8 cellular contexts compared by ENCODE assay signal in genomic region chr2:54557601-54558187, GRCh38.
DNase-seq lines count a peak whose midpoint lies in the region; ATAC-seq and TF ChIP-seq lines count a peak whose summit lies in the region.

No MANE protein-coding gene starts in this region.

- CTCF ChIA-PET in HEK293T (lab: Yijun Ruan, JAX) (interaction anchor here (1.2 kb wide), 1 partner anchor 32 kb away, joined by 3 read pairs; no protein-coding TSS in a partner anchor), WTC11 (lab: Charles Lee) (interaction anchor here (1.0 to 2.4 kb wide), 5 partner anchors 12 to 108 kb away, joined by 3 to 17 read pairs (median 4); no protein-coding TSS in a partner anchor)

- peaks cover 41% of the 10 kb centered on the region for H3K4me1 Mint-ChIP-seq in WTC11
- peaks cover 47% of the 10 kb centered on the region for H3K4me1 Mint-ChIP-seq in central memory CD8-positive, alpha-beta T cell

- TF ChIP-seq CTCF in GM12872 (IDR thresholded peaks at IDR 0.05; ENCODE audit: insufficient read depth, low read depth, low read length) (peak; percentile 24; the same call in 1 of the 3 replicates), WTC11 (IDR thresholded peaks at IDR 0.05) (no peak)

- peak overlapping the region; percentile 99 for H3K27ac Mint-ChIP-seq in WTC11
- H3K27ac Mint-ChIP-seq in central memory CD8-positive, alpha-beta T cell (ENCODE audit: low read depth): peak overlapping the region; percentile 37

- peak; percentile 45 for DNase-seq in HEK293T (ENCODE audit: extremely low spot score)
- peak; percentile 81 for DNase-seq in NCI-H1105 treated with DMSO at 0.1 percent for 48 hours (lab: John Stamatoyannopoulos, UW)
- DNase-seq in WTC11 (ENCODE audit: low spot score): peak; percentile 63
- DNase-seq in central memory CD8-positive, alpha-beta T cell (ENCODE audit: low spot score in 2 of 2): peak; percentile 51 to 63
- peak; percentile 80 for DNase-seq in left lobe of liver (ENCODE audit: low spot score)
- DNase-seq in stimulated activated CD4-positive, alpha-beta T cell treated with anti-CD3 and anti-CD28 coated beads, Interleukin-4, amount 100 ng/mL, for 48 hours (ENCODE audit: low read depth in 2 of 2): peak; percentile 57 to 63
- DNase-seq in OCI-M1 (lab: John Stamatoyannopoulos, UW): no peak

- POLR2A ChIA-PET in HEK293T (lab: Yijun Ruan, JAX) (interaction anchor here (1.0 to 4.3 kb wide), 5 partner anchors 8 to 138 kb away, joined by 3 to 66 read pairs (median 3); no protein-coding TSS in a partner anchor), WTC11 (lab: Charles Lee) (interaction anchor here (0.7 to 1.9 kb wide), 6 partner anchors 14 to 701 kb away, joined by 3 to 8 read pairs (median 5); partner anchors contain the start of gene RTN4)

- H3K9me3 Mint-ChIP-seq in WTC11: no peaks in the 10 kb centered on the region
- no peaks in the 10 kb centered on the region for H3K9me3 Mint-ChIP-seq in central memory CD8-positive, alpha-beta T cell

- ATAC-seq in WTC11 (peak; percentile 50), left lobe of liver (peak; percentile 65)
- peak; percentile 72 for ATAC-seq in central memory CD8-positive, alpha-beta T cell (replicated peaks; ENCODE audit: extremely low read depth, poor library complexity, severe bottlenecking)

- H3K36me3 Mint-ChIP-seq in WTC11: no peaks in the 10 kb centered on the region
- peaks cover 20% of the 10 kb centered on the region for H3K36me3 Mint-ChIP-seq in central memory CD8-positive, alpha-beta T cell (ENCODE audit: insufficient read depth)

- H3K27me3 Mint-ChIP-seq in WTC11 (ENCODE audit: low read depth): no peaks in the 10 kb centered on the region
- no peaks in the 10 kb centered on the region for H3K27me3 Mint-ChIP-seq in central memory CD8-positive, alpha-beta T cell

- peak overlapping the region; percentile 78 for H3K4me3 Mint-ChIP-seq in WTC11
- peak overlapping the region; percentile 97 for H3K4me3 Mint-ChIP-seq in central memory CD8-positive, alpha-beta T cell

TF ChIP-seq in HEK293T, 16 proteins besides CTCF, POLR2A, EP300 and RAD21:
- 0 out of 2 replicates have a peak, but pooled peaks have one; percentile 11 for TF ChIP-seq CTBP1 (IDR thresholded peaks at IDR 0.05; ENCODE audit: borderline replicate concordance)
- TF ChIP-seq ZNF384 (IDR thresholded peaks at IDR 0.05): no peak
- TF ChIP-seq ARNT (IDR thresholded peaks at IDR 0.05): no peak
- TF ChIP-seq LEF1 (IDR thresholded peaks at IDR 0.05; ENCODE audit: borderline replicate concordance): peak; percentile 82
- peak; percentile 91 for TF ChIP-seq PKNOX1 (IDR thresholded peaks at IDR 0.05)
- TF ChIP-seq BHLHE40 (IDR thresholded peaks at IDR 0.05; ENCODE audit: borderline replicate concordance): no peak
- peak; percentile 73 for TF ChIP-seq L3MBTL2 (conservative IDR thresholded peaks at IDR 0.05)

TF ChIP-seq in WTC11, 78 proteins besides CTCF, POLR2A, EP300 and RAD21 (continues in another document):
- TF ChIP-seq ZNF317 (CRISPR knock-in tag; IDR thresholded peaks at IDR 0.05; ENCODE audit: borderline replicate concordance, low read depth) (no peak), ZNF219 (CRISPR knock-in tag; IDR thresholded peaks at IDR 0.05; ENCODE audit: borderline replicate concordance) (0 out of 2 replicates have a peak, but pooled peaks have one; percentile 18), SOX15 (CRISPR knock-in tag; IDR thresholded peaks at IDR 0.05) (no peak), KAT7 (CRISPR knock-in tag; IDR thresholded peaks at IDR 0.05; ENCODE audit: borderline replicate concordance) (0 out of 2 replicates have a peak, but pooled peaks have one; percentile 31), TEAD1 (CRISPR knock-in tag; IDR thresholded peaks at IDR 0.05) (peak; percentile 9; the same call in 1 of the 2 replicates), ZNF423 (CRISPR knock-in tag; IDR thresholded peaks at IDR 0.05) (peak; percentile 76; the same call in 1 of the 2 replicates), CBFB (CRISPR knock-in tag; IDR thresholded peaks at IDR 0.05; ENCODE audit: low read depth) (0 out of 2 replicates have a peak, but pooled peaks have one; percentile 47), RELA (CRISPR knock-in tag; IDR thresholded peaks at IDR 0.05; ENCODE audit: borderline replicate concordance) (no peak), SMAD3 (CRISPR knock-in tag; IDR thresholded peaks at IDR 0.05; ENCODE audit: borderline replicate concordance) (no peak), FOXK1 (CRISPR knock-in tag; IDR thresholded peaks at IDR 0.05) (peak; percentile 25; the same call in 1 of the 2 replicates), JAZF1 (CRISPR knock-in tag; IDR thresholded peaks at IDR 0.05) (no peak), MXD4 (CRISPR knock-in tag; IDR thresholded peaks at IDR 0.05; ENCODE audit: borderline replicate concordance) (no peak), FOXP4 (CRISPR knock-in tag; IDR thresholded peaks at IDR 0.05) (peak; percentile 54; the same call in 1 of the 2 replicates), GABPB1 (CRISPR knock-in tag; IDR thresholded peaks at IDR 0.05) (peak; percentile 74), ZNF512 (CRISPR knock-in tag; IDR thresholded peaks at IDR 0.05; ENCODE audit: borderline replicate concordance) (no peak), ERG (CRISPR knock-in tag; IDR thresholded peaks at IDR 0.05) (no peak), PRDM15 (CRISPR knock-in tag; IDR thresholded peaks at IDR 0.05) (no peak), MYBL2 (CRISPR knock-in tag; IDR thresholded peaks at IDR 0.05) (0 out of 2 replicates have a peak, but pooled peaks have one; percentile 9), TEAD4 (CRISPR knock-in tag; IDR thresholded peaks at IDR 0.05) (no peak)
